12 cellular contexts compared by ENCODE assay signal in genomic region chr7:19677201-19677600, GRCh38. TPM values are rescaled to one million over a fixed set of nuclear protein-coding genes. Genes with fewer than 3 reads are reported as not detected.
A peak's percentile ranks its signal among the peaks of the same experiment; 100 is the strongest.
DNase-seq lines count a peak whose midpoint lies in the region; ATAC-seq and TF ChIP-seq lines count a peak whose summit lies in the region.
"Had no signal": no experiment of that assay in that cellular context is flagged by ENCODE, and none has a peak within 500 bp of the region (broad histone marks: within the 10 kb centered on the region; RNA-seq: fewer than 3 reads in every experiment).

No MANE protein-coding gene starts in this region.

- ATAC-seq in GM21360 (IDR thresholded peaks at IDR 0.05; ENCODE audit: unreplicated experiment) = peak; percentile 92
- peak; percentile 78 for ATAC-seq in HG03175 (IDR thresholded peaks at IDR 0.05; ENCODE audit: unreplicated experiment)
- ATAC-seq in activated T-cell treated with anti-CD3 and anti-CD28 coated beads, Interleukin-2, amount 50 U/mL, for 72 hours (replicated peaks in 1 of 2) = no peak
- ATAC-seq in body of pancreas = no peak
- ATAC-seq: left lobe of liver had no signal

- no peaks in the 10 kb centered on the region for H3K27me3 ChIP-seq in body of pancreas

- in situ Hi-C loops in SK-MEL-5 (cut with HindIII; ENCODE audit: low pct_unique_long_range_greater_than_20kb, low sequenced_read_pairs) = no loop called here

- DNase-seq in AG10803 (ENCODE audit: low read depth) (peak; percentile 27), SK-MEL-5 (ENCODE audit: low read depth, low spot score) (peak; percentile 20), body of pancreas (no peak), NCI-H128 (lab: John Stamatoyannopoulos, UW; ENCODE audit: unreplicated experiment) (no peak)
- no peak for DNase-seq in activated T-cell treated with anti-CD3 and anti-CD28 coated beads, Interleukin-2, amount 50 U/mL, for 72 hours
- DNase-seq in activated CD8-positive, alpha-beta memory T cell treated with anti-CD3 and anti-CD28 coated beads, Interleukin-2, amount 50 U/mL, for 48 hours = no peak
- DNase-seq: ACHN, SHP77 had no signal

- no peak for TF ChIP-seq POLR2A in body of pancreas (IDR thresholded peaks at IDR 0.05)

- H3K9me3 Mint-ChIP-seq in activated T-cell treated with anti-CD3 and anti-CD28 coated beads, Interleukin-2, amount 50 U/mL, for 72 hours = no peaks in the 10 kb centered on the region
- H3K9me3 Mint-ChIP-seq: stimulated activated naive CD8-positive, alpha-beta T cell treated with anti-CD3 and anti-CD28 coated beads, Interleukin-15, Interleukin-2, amounts not matched to agents 100 ng/mL and 50 ng/mL, for 24 hours had no signal

- H3K4me1 Mint-ChIP-seq in activated T-cell treated with anti-CD3 and anti-CD28 coated beads, Interleukin-2, amount 50 U/mL, for 72 hours (ENCODE audit: low read depth) = peaks cover 6% of the 10 kb centered on the region

- intact Hi-C loops in body of pancreas (cut with DNase I) = no loop called here

- H3K9me3 ChIP-seq in body of pancreas = no peaks in the 10 kb centered on the region

- H3K4me1 ChIP-seq in body of pancreas = no peaks in the 10 kb centered on the region

- no peak overlapping the region for H3K4me3 ChIP-seq in AG10803 (ENCODE audit: low read length)
- H3K4me3 ChIP-seq in body of pancreas = no peak overlapping the region

- TF ChIP-seq CTCF in AG10803 (conservative IDR thresholded peaks at IDR 0.05; ENCODE audit: low read length) (no peak), body of pancreas (IDR thresholded peaks at IDR 0.05) (no peak)

- H3K27ac ChIP-seq in body of pancreas = no peak overlapping the region

- no peak overlapping the region for H3K27ac Mint-ChIP-seq in activated T-cell treated with anti-CD3 and anti-CD28 coated beads, Interleukin-2, amount 50 U/mL, for 72 hours
- H3K27ac Mint-ChIP-seq: stimulated activated naive CD8-positive, alpha-beta T cell treated with anti-CD3 and anti-CD28 coated beads, Interleukin-15, Interleukin-2, amounts not matched to agents 100 ng/mL and 50 ng/mL, for 24 hours had no signal

- 62 to 67% methylated on average over 3 of the region's 3 CpGs for WGBS in body of pancreas, 2 donors

- no peaks in the 10 kb centered on the region for H3K36me3 Mint-ChIP-seq in activated T-cell treated with anti-CD3 and anti-CD28 coated beads, Interleukin-2, amount 50 U/mL, for 72 hours (ENCODE audit: insufficient read depth in 2 of 2)

- no peaks in the 10 kb centered on the region for H3K27me3 Mint-ChIP-seq in activated T-cell treated with anti-CD3 and anti-CD28 coated beads, Interleukin-2, amount 50 U/mL, for 72 hours (ENCODE audit: low read depth)
- H3K27me3 Mint-ChIP-seq: stimulated activated naive CD8-positive, alpha-beta T cell treated with anti-CD3 and anti-CD28 coated beads, Interleukin-15, Interleukin-2, amounts not matched to agents 100 ng/mL and 50 ng/mL, for 24 hours had no signal

- no peaks in the 10 kb centered on the region for H3K36me3 ChIP-seq in body of pancreas (replicated peaks in 1 of 2; ENCODE audit: insufficient read depth in 1 of 2, low read depth in 2 of 2)

- no peak overlapping the region for H3K4me3 Mint-ChIP-seq in activated T-cell treated with anti-CD3 and anti-CD28 coated beads, Interleukin-2, amount 50 U/mL, for 72 hours
- H3K4me3 Mint-ChIP-seq: stimulated activated naive CD8-positive, alpha-beta T cell treated with anti-CD3 and anti-CD28 coated beads, Interleukin-15, Interleukin-2, amounts not matched to agents 100 ng/mL and 50 ng/mL, for 24 hours had no signal

RNA-seq across cellular contexts. Expression of gene POLR1F, which starts 31.6 kb away (rescaled TPM):
- total RNA-seq in SK-MEL-5 (2014; rRNA removed; shearing (Covaris generic)) = 53.1 and 55.8 TPM in 2 replicates
- polyA plus RNA-seq in SK-MEL-5 (2015; cell fraction: cytosol; rRNA removed) = 28.8 and 37.0 TPM in 2 replicates
- 36.4 and 45.2 TPM in 2 replicates for polyA plus RNA-seq in SK-MEL-5 (2015; cell fraction: nucleus; rRNA removed)
- 10 to 100 TPM; 15.6 to 22.0 TPM for total RNA-seq in activated T-cell treated with anti-CD3 and anti-CD28 coated beads, Interleukin-2, amount 50 U/mL, for 72 hours
- total RNA-seq in body of pancreas = 1 to 10 TPM; 8.6 to 9.3 TPM

Comparison
In these comparisons a context has a peak if more than half of its experiments do, and no peak if none do; other contexts are left out.
1. DNase-seq: peak in AG10803 (single experiment) and SK-MEL-5 (single experiment); none in activated T-cell treated with anti-CD3 and anti-CD28 coated beads, Interleukin-2, amount 50 U/mL, for 72 hours (0 of 2), body of pancreas (0 of 4), NCI-H128 (single experiment) and activated CD8-positive, alpha-beta memory T cell treated with anti-CD3 and anti-CD28 coated beads, Interleukin-2, amount 50 U/mL, for 48 hours (single experiment).
2. ATAC-seq: peak in GM21360 (single experiment) and HG03175 (single experiment); none in activated T-cell treated with anti-CD3 and anti-CD28 coated beads, Interleukin-2, amount 50 U/mL, for 72 hours (0 of 2) and body of pancreas (single experiment).